ENCODE assay signal across 18 cellular contexts in the genomic region with DNA sequence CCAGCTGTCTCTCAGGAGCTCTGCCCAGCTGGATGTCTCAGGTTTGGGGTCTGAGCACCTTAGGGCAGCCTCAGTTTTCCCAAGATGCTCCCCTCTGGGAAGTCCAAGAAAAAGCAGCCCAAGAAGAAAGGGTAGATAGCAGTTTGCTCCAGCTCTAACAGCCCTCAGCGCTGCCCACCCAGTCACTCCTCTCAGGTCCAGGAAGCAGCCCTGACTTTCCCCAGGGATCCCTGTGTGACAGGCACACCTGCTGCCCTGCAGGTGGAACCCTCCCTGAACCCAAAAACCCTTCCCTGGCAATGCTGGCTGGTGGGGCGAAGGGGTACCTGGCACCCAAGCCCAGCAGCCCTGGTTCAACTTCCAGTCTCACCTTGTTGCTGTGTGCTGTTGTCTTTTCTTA. TPM values are rescaled to one million over a fixed set of nuclear protein-coding genes. Genes with fewer than 3 reads are reported as not detected.
A peak's percentile ranks its signal among the peaks of the same experiment; 100 is the strongest.
DNase-seq lines count a peak whose midpoint lies in the region; ATAC-seq, FAIRE-seq and TF ChIP-seq lines count a peak whose summit lies in the region.
"Had no signal": no experiment of that assay in that cellular context is flagged by ENCODE, and none has a peak within 500 bp of the region (broad histone marks: within the 10 kb centered on the region; RNA-seq: fewer than 3 reads in every experiment).

No MANE protein-coding gene starts in this region.

- FAIRE-seq in GM12878 (lab: Jason Lieb, UNC), result no peak

- no peaks in the 10 kb centered on the region for H3K27me3 Mint-ChIP-seq in activated CD4-positive, alpha-beta T cell treated with anti-CD3 and anti-CD28 coated beads, Interleukin-2, amount 10 ng/mL, durations not matched to agents 7 days and 5 days
- peaks cover 20% of the 10 kb centered on the region for H3K27me3 Mint-ChIP-seq in nephron progenitor cell (ENCODE audit: low read depth, poor library complexity)

- H3K36me3 ChIP-seq in GM12878 (ENCODE audit: control insufficient read depth in 2 of 2, insufficient read depth in 2 of 2, low read length in 1 of 2), result no peaks in the 10 kb centered on the region
- no peaks in the 10 kb centered on the region for H3K36me3 ChIP-seq in sigmoid colon
- H3K36me3 ChIP-seq: adrenal gland, cardiac muscle cell, SJSA1, upper lobe of left lung had no signal

- no peak overlapping the region for H3K4me2 ChIP-seq in GM12878 (ENCODE audit: control insufficient read depth, insufficient read depth)

- no peak for TF ChIP-seq RAD21 in GM12878 (IDR thresholded peaks at IDR 0.05; ENCODE audit: insufficient read depth, low read depth, low read length)

- H3K27ac ChIP-seq in GM12878 (ENCODE audit: control insufficient read depth, insufficient read depth) (no peak overlapping the region), sigmoid colon (no peak overlapping the region)
- H3K27ac ChIP-seq: adrenal gland, cardiac muscle cell, SJSA1, upper lobe of left lung had no signal

- no peak for DNase-seq in activated CD4-positive, alpha-beta T cell treated with anti-CD3 and anti-CD28 coated beads, Interleukin-2, amount 10 ng/mL, durations not matched to agents 7 days and 5 days
- no peak for DNase-seq in activated CD4-positive, alpha-beta T cell treated with anti-CD3 and anti-CD28 coated beads, Interleukin-2, amount 50 U/mL, for 48 hours
- DNase-seq in DMS53 treated with DMSO at 0.1 percent for 48 hours (lab: John Stamatoyannopoulos, UW; ENCODE audit: unreplicated experiment) (peak; percentile 53), GM12878 (ENCODE audit: low read depth, low spot score) (no peak), sigmoid colon (peak; percentile 18), inferior parietal cortex (ENCODE audit: extremely low spot score) (no peak), nephron progenitor cell (no peak)
- DNase-seq: NCI-H446 treated with DMSO at 0.1 percent for 48 hours, upper lobe of left lung had no signal

- H3K4me1 ChIP-seq in GM12878 (ENCODE audit: control insufficient read depth, insufficient read depth, low read length), result no peaks in the 10 kb centered on the region
- peaks cover 0 to 3% (median 0%) of the 10 kb centered on the region in 4 donors for H3K4me1 ChIP-seq in sigmoid colon
- H3K4me1 ChIP-seq: adrenal gland, SJSA1 had no signal

- WGBS in GM12878 (ENCODE audit: insufficient coverage, insufficient replicate concordance, low lambda C conversion rate, missing lambda C conversion rate), result 66% methylated on average over 2 of the region's 2 CpGs
- 67 to 88% methylated on average over 2 of the region's 2 CpGs for WGBS in sigmoid colon, 2 donors

- TF ChIP-seq CTCF in GM12878 (IDR thresholded peaks at IDR 0.05 in 2 of 3, conservative IDR thresholded peaks at IDR 0.05 in 1 of 3; ENCODE audit: control insufficient read depth in 2 of 3, extremely low read depth in 1 of 3, insufficient read depth in 1 of 3, low read depth in 3 of 3, low read length in 3 of 3) (no peak), sigmoid colon (IDR thresholded peaks at IDR 0.05) (no peak), nephron progenitor cell (IDR thresholded peaks at IDR 0.05) (no peak)

- ATAC-seq in GM12878 (no peak), GM19467 (IDR thresholded peaks at IDR 0.05; ENCODE audit: unreplicated experiment) (no peak)

- no peak overlapping the region for H3K4me3 Mint-ChIP-seq in activated CD4-positive, alpha-beta T cell treated with anti-CD3 and anti-CD28 coated beads, Interleukin-2, amount 10 ng/mL, durations not matched to agents 7 days and 5 days
- H3K4me3 Mint-ChIP-seq in nephron progenitor cell, result no peak overlapping the region

- TF ChIP-seq EP300 in GM12878 (IDR thresholded peaks at IDR 0.05; ENCODE audit: borderline replicate concordance in 1 of 2, control insufficient read depth in 1 of 2, low read depth in 2 of 2, low read length in 2 of 2) (no peak), sigmoid colon (IDR thresholded peaks at IDR 0.05) (no peak)

- intact Hi-C loops in GM12878 (cut with micrococcal nuclease; ENCODE audit: unreplicated experiment) (no loop called here), sigmoid colon (cut with DNase I) (no loop called here)

- no peak overlapping the region for H3K9ac ChIP-seq in GM12878 (ENCODE audit: control insufficient read depth, insufficient read depth, low read length)

- RAD21 ChIA-PET in GM12878 (lab: Charles Lee; ENCODE audit: unreplicated experiment), result interaction anchor here (1.0 kb wide), 4 partner anchors 13 to 42 kb away, joined by 3 read pairs; no protein-coding TSS in a partner anchor

- H3K36me3 Mint-ChIP-seq in activated CD4-positive, alpha-beta T cell treated with anti-CD3 and anti-CD28 coated beads, Interleukin-2, amount 10 ng/mL, durations not matched to agents 7 days and 5 days (ENCODE audit: low read depth), result no peaks in the 10 kb centered on the region
- no peaks in the 10 kb centered on the region for H3K36me3 Mint-ChIP-seq in nephron progenitor cell (ENCODE audit: low read depth)

- CTCF ChIA-PET in activated CD4-positive, alpha-beta T cell treated with anti-CD3 and anti-CD28 coated beads, Interleukin-2, amount 10 ng/mL, durations not matched to agents 7 days and 5 days (lab: Charles Lee), result interaction anchor here (1.4 to 3.2 kb wide), 7 partner anchors 8 to 133 kb away, joined by 3 to 11 read pairs (median 7); no protein-coding TSS in a partner anchor
- CTCF ChIA-PET in GM12878 (lab: Yijun Ruan, JAX), result interaction anchor here (0.6 to 6.4 kb wide), 9 partner anchors 9 to 176 kb away, joined by 3 to 61 read pairs (median 5); no protein-coding TSS in a partner anchor

- peaks cover 53% of the 10 kb centered on the region for H3K4me1 Mint-ChIP-seq in activated CD4-positive, alpha-beta T cell treated with anti-CD3 and anti-CD28 coated beads, Interleukin-2, amount 10 ng/mL, durations not matched to agents 7 days and 5 days
- H3K4me1 Mint-ChIP-seq in nephron progenitor cell, result peaks cover 4% of the 10 kb centered on the region

- in situ Hi-C loops in GM12878 (cut with MboI), result loop anchor here (5.0 kb wide), 1 partner anchor 68 kb away; no protein-coding TSS in a partner anchor

- H3K27ac Mint-ChIP-seq in activated CD4-positive, alpha-beta T cell treated with anti-CD3 and anti-CD28 coated beads, Interleukin-2, amount 10 ng/mL, durations not matched to agents 7 days and 5 days, result peak overlapping the region; percentile 10
- H3K27ac Mint-ChIP-seq in nephron progenitor cell, result no peak overlapping the region

- SMC1A ChIA-PET in GM12878 (lab: Charles Lee; ENCODE audit: uncharacterized antibody, unreplicated experiment), result interaction anchor here (0.7 to 5.9 kb wide), 7 partner anchors 33 to 117 kb away, joined by 3 to 36 read pairs (median 5); no protein-coding TSS in a partner anchor

- no peak overlapping the region for H2AFZ ChIP-seq in GM12878 (ENCODE audit: control insufficient read depth, low read depth, low read length)

- H3K27me3 ChIP-seq in GM12878 (replicated peaks in 1 of 2; ENCODE audit: control insufficient read depth in 2 of 2, insufficient read depth in 2 of 2, low read length in 1 of 2), result peaks cover 0 to 3% of the 10 kb centered on the region in 2 experiments; a peak in 1 of 4 replicates
- peaks cover 0 to 29% (median 0%) of the 10 kb centered on the region in 3 donors for H3K27me3 ChIP-seq in sigmoid colon
- H3K27me3 ChIP-seq: adrenal gland, SJSA1, upper lobe of left lung had no signal

- H3K9me3 Mint-ChIP-seq in activated CD4-positive, alpha-beta T cell treated with anti-CD3 and anti-CD28 coated beads, Interleukin-2, amount 10 ng/mL, durations not matched to agents 7 days and 5 days, result no peaks in the 10 kb centered on the region
- no peaks in the 10 kb centered on the region for H3K9me3 Mint-ChIP-seq in nephron progenitor cell
- H3K9me3 Mint-ChIP-seq: activated T-cell treated with anti-CD3 and anti-CD28 coated beads, Interleukin-2, amount 50 U/mL, for 72 hours had no signal

- no peak overlapping the region for H3K4me3 ChIP-seq in GM12878
- H3K4me3 ChIP-seq in sigmoid colon, result no peak overlapping the region
- H3K4me3 ChIP-seq: adrenal gland, cardiac muscle cell, lung, SJSA1, upper lobe of left lung had no signal

- H3K79me2 ChIP-seq in GM12878 (ENCODE audit: control insufficient read depth, insufficient read depth, low read length), result no peaks in the 10 kb centered on the region

- POLR2A ChIA-PET in activated CD4-positive, alpha-beta T cell treated with anti-CD3 and anti-CD28 coated beads, Interleukin-2, amount 10 ng/mL, durations not matched to agents 7 days and 5 days (lab: Charles Lee), result no interaction called here
- POLR2A ChIA-PET in GM12878 (lab: Charles Lee), result interaction anchor here (0.6 kb wide), 1 partner anchor 122 kb away, joined by 3 read pairs; no protein-coding TSS in a partner anchor

- no peaks in the 10 kb centered on the region for H4K20me1 ChIP-seq in GM12878 (ENCODE audit: control insufficient read depth, insufficient read depth)

- H3K9me3 ChIP-seq in GM12878 (replicated peaks; ENCODE audit: control insufficient read depth, insufficient read depth, low read length), result no peaks in the 10 kb centered on the region
- no peaks in the 10 kb centered on the region for H3K9me3 ChIP-seq in sigmoid colon
- H3K9me3 ChIP-seq: adrenal gland, SJSA1, upper lobe of left lung had no signal

- TF ChIP-seq POLR2A in GM12878 (IDR thresholded peaks at IDR 0.05; ENCODE audit: low read depth, low read length), result no peak
- no peak for TF ChIP-seq POLR2A in sigmoid colon (IDR thresholded peaks at IDR 0.05)

- no TSS peak for BruUV-seq in GM12878 (replicated peaks; lab: Mats Ljungman, UMichigan)

TF ChIP-seq in GM12878, 131 proteins besides CTCF, POLR2A, EP300 and RAD21 (continues in another document):
- TF ChIP-seq ZBED1 (IDR thresholded peaks at IDR 0.05; ENCODE audit: borderline replicate concordance), result no peak
- TF ChIP-seq IKZF1 (conservative IDR thresholded peaks at IDR 0.05), result peak; percentile 61; the same call in 1 of the 2 replicates

RNA-seq across cellular contexts. Expression of a gene that starts 48.1 kb away (rescaled TPM):
- total RNA-seq in activated CD4-positive, alpha-beta T cell treated with anti-CD3 and anti-CD28 coated beads, Interleukin-2, amount 10 ng/mL, durations not matched to agents 7 days and 5 days, result not detected
- total RNA-seq in GM12878 (2013; cell fraction: nucleolus; rRNA removed), result not detected in 2 replicates
- total RNA-seq in GM12878 (2014; rRNA removed), result not detected in 2 replicates
- not detected in 2 replicates for total RNA-seq in GM12878 (2014; rRNA removed; fragmentation: Illumina TruSeq; extraction: Trizol)
- not detected in 2 replicates for total RNA-seq in GM12878 (2021)
- not detected for polyA plus RNA-seq in GM12878 (2011; ENCODE audit: low read depth)
- polyA plus RNA-seq in GM12878 (2011; rRNA removed), result not detected in 2 replicates
- not detected in 2 replicates for polyA plus RNA-seq in GM12878 (2011; cell fraction: cytosol; rRNA removed)
- not detected in 2 replicates for polyA plus RNA-seq in GM12878 (2011; cell fraction: nucleus; rRNA removed)
- polyA plus RNA-seq in GM12878 (2012), result 0.12 TPM in 1 of 2 replicates, not detected in the other
- polyA plus RNA-seq in GM12878 (2014; fragmentation: Illumina TruSeq; extraction: Trizol), result not detected in 2 replicates
- not detected for polyA plus RNA-seq in GM12878 (2014; fragmentation: Nextera tagmentation; extraction: Ambion mirVana)
- polyA plus RNA-seq in GM12878 (2014; rRNA removed), result not detected in 2 replicates
- polyA plus RNA-seq in GM12878 (2016; fragmentation: Nextera tagmentation; extraction: Ambion mirVana), result not detected
- not detected in 2 replicates for polyA minus RNA-seq in GM12878 (2011; rRNA and poly(A)+ RNA removed)
- not detected in 2 replicates for polyA minus RNA-seq in GM12878 (2011; cell fraction: cytosol; rRNA and poly(A)+ RNA removed)
- polyA minus RNA-seq in GM12878 (2011; cell fraction: nucleus; rRNA and poly(A)+ RNA removed), result not detected in 2 replicates
- under 1 TPM in 1 of 4 donors, not detected in 3; 0.41 TPM for total RNA-seq in sigmoid colon
- under 1 TPM in 1 of 3 donors, not detected in 2; 0.35 TPM for polyA plus RNA-seq in sigmoid colon
- total RNA-seq: A673; activated T-cell treated with anti-CD3 and anti-CD28 coated beads, Interleukin-2, amount 50 U/mL, for 72 hours; fibroblast of lung; M059J; SJSA1 had no signal

Comparison
In these comparisons a context has a peak if more than half of its experiments do, and no peak if none do; other contexts are left out.
1. DNase-seq: peak in DMS53 treated with DMSO at 0.1 percent for 48 hours (single experiment) and sigmoid colon (single experiment); none in activated CD4-positive, alpha-beta T cell treated with anti-CD3 and anti-CD28 coated beads, Interleukin-2, amount 10 ng/mL, durations not matched to agents 7 days and 5 days (single experiment), activated CD4-positive, alpha-beta T cell treated with anti-CD3 and anti-CD28 coated beads, Interleukin-2, amount 50 U/mL, for 48 hours (0 of 2), GM12878 (single experiment), inferior parietal cortex (single experiment) and nephron progenitor cell (single experiment).